Comparison of ENCODE assay signal across 8 cellular contexts in the genomic region with DNA sequence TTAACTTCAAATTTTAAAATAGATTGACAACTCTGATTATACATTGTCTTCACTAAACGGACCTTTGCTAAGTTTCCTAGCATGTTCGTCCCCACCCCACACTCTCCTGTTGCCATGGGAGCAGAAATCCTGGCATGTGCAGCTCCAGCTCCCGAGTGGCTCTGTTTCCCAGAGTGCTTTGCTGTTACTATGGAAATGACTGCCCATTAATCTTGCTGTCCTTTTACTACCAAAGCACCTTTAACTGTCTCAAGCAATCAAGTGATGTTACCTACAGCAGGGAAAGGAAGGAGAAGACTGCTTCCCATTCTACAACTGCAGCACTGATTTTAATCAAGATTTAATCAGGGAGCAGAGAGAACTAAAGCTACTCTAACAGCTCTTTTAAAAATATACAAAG.
A peak's percentile ranks its signal among the peaks of the same experiment; 100 is the strongest.
DNase-seq lines count a peak whose midpoint lies in the region; ATAC-seq, FAIRE-seq and TF ChIP-seq lines count a peak whose summit lies in the region.

No MANE protein-coding gene starts in this region.

- no peaks in the 10 kb centered on the region for H4K20me1 ChIP-seq in PC-9 (ENCODE audit: insufficient read depth)

- no peaks in the 10 kb centered on the region for H3K79me2 ChIP-seq in PC-9 (ENCODE audit: low read depth)

- FAIRE-seq in A549 (lab: Jason Lieb, UNC) (no peak), H54 (lab: Jason Lieb, UNC) (no peak), small intestine (lab: Jason Lieb, UNC) (no peak)

- ATAC-seq in A549 (peak; percentile 77 to 78; a peak in 5 of 6 replicates), foreskin keratinocyte (peak; percentile 11), GM21576 (IDR thresholded peaks at IDR 0.05; ENCODE audit: unreplicated experiment) (no peak)

- no peak overlapping the region for H3K27ac ChIP-seq in A549
- no peak overlapping the region for H3K27ac ChIP-seq in PC-9
- no peak overlapping the region for H3K27ac ChIP-seq in foreskin keratinocyte
- H3K27ac ChIP-seq in small intestine (ENCODE audit: low read depth in 1 of 2, low read length in 1 of 2), result no peak overlapping the region

- WGBS in A549 (ENCODE audit: missing lambda C conversion rate), result under 1% methylated on average over 3 of the region's 3 CpGs
- WGBS in small intestine, 3 donors, result 0 to 2% (median 1%) methylated on average over 3 of the region's 3 CpGs

- no TSS peak for BruUV-seq in PC-9 (replicated peaks; lab: Mats Ljungman, UMichigan)

- H3K36me3 ChIP-seq in PC-9 (ENCODE audit: low read depth), result no peaks in the 10 kb centered on the region
- H3K36me3 ChIP-seq in small intestine (ENCODE audit: control insufficient read depth in 2 of 2, insufficient read depth in 2 of 2, low read length in 2 of 2), result no peaks in the 10 kb centered on the region

- H3K4me2 ChIP-seq in A549 (peak overlapping the region; percentile 74), PC-9 (peak overlapping the region; percentile 39)

- POLR2A ChIA-PET in A549 (lab: Yijun Ruan, JAX) (no interaction called here), PC-9 (lab: Charles Lee; ENCODE audit: unreplicated experiment) (no interaction called here)

- intact Hi-C loops in PC-9 (cut with micrococcal nuclease; ENCODE audit: unreplicated experiment), result no loop called here

- DNase-seq in A549 (ENCODE audit: low read depth in 1 of 2, low spot score in 1 of 2), result peak; percentile 31 to 55
- peak; percentile 11 for DNase-seq in H54 (ENCODE audit: insufficient read length, low spot score)
- no peak for DNase-seq in PC-9
- no peak for DNase-seq in foreskin keratinocyte
- peak; percentile 9 for DNase-seq in small intestine
- no peak for DNase-seq in stimulated activated CD8-positive, alpha-beta memory T cell treated with anti-CD3 and anti-CD28 coated beads, Interleukin-4, amount 100 ng/mL, for 48 hours
- no peak for DNase-seq in GM13977 (ENCODE audit: low spot score)

- no peak overlapping the region for H2AFZ ChIP-seq in PC-9

- in situ Hi-C loops in GM13977 (cut with MboI; ENCODE audit: low pct_unique_long_range_greater_than_20kb, low sequenced_read_pairs, unreplicated experiment), result no loop called here

- CTCF ChIA-PET in A549 (lab: Yijun Ruan, JAX) (no interaction called here), PC-9 (lab: Charles Lee) (no interaction called here)

- H3K4me3 ChIP-seq in A549 (peak overlapping the region; percentile 27; the same call in 1 of the 3 replicates), PC-9 (0 out of 2 replicates have a peak overlapping the region, but pooled peaks have one; percentile 4), small intestine (ENCODE audit: low read depth in 1 of 2, low read length in 2 of 2) (no peak overlapping the region)

- peaks cover 3% of the 10 kb centered on the region; the same call in 1 of the 2 replicates for H3K27me3 ChIP-seq in PC-9 (ENCODE audit: insufficient read depth, low read depth)
- no peaks in the 10 kb centered on the region for H3K27me3 ChIP-seq in foreskin keratinocyte
- H3K27me3 ChIP-seq in small intestine (ENCODE audit: control insufficient read depth in 2 of 2, insufficient read depth in 2 of 2, low read length in 2 of 2), result no peaks in the 10 kb centered on the region

- TF ChIP-seq POLR2A in A549 (IDR thresholded peaks at IDR 0.05; ENCODE audit: low read length) (no peak), H54 (IDR thresholded peaks at IDR 0.05; ENCODE audit: low read depth, low read length) (no peak)

- H3K9me2 ChIP-seq in PC-9 (ENCODE audit: insufficient read depth), result no peaks in the 10 kb centered on the region

- no peak for TF ChIP-seq CTCF in A549 (IDR thresholded peaks at IDR 0.05)
- no peak for TF ChIP-seq CTCF in PC-9 (conservative IDR thresholded peaks at IDR 0.05)
- no peak for TF ChIP-seq CTCF in foreskin keratinocyte (conservative IDR thresholded peaks at IDR 0.05)
- no peak for TF ChIP-seq CTCF in GM13977 (IDR thresholded peaks at IDR 0.05; ENCODE audit: extremely low read depth, insufficient read depth, missing control alignments)

- H3K4me1 ChIP-seq in A549 (no peaks in the 10 kb centered on the region), PC-9 (replicated peaks; ENCODE audit: insufficient read depth) (no peaks in the 10 kb centered on the region), foreskin keratinocyte (no peaks in the 10 kb centered on the region), small intestine (ENCODE audit: control insufficient read depth in 2 of 2, insufficient read depth in 1 of 2, low read depth in 1 of 2, low read length in 1 of 2) (no peaks in the 10 kb centered on the region)

- TF ChIP-seq EP300 in A549 (IDR thresholded peaks at IDR 0.05), result no peak

- TF ChIP-seq RAD21 in A549 (conservative IDR thresholded peaks at IDR 0.05 in 1 of 2, IDR thresholded peaks at IDR 0.05 in 1 of 2), result no peak

- H3K9me3 ChIP-seq in A549 (0 out of 3 replicates have a peak, but pooled peaks cover 4% of the 10 kb centered on the region), PC-9 (ENCODE audit: insufficient read depth, low read depth) (no peaks in the 10 kb centered on the region), small intestine (ENCODE audit: control insufficient read depth, low read depth) (no peaks in the 10 kb centered on the region)

- no peaks in the 10 kb centered on the region for H3F3A ChIP-seq in PC-9 (ENCODE audit: insufficient read depth, low read depth)

TF ChIP-seq in A549, 52 proteins besides CTCF, POLR2A, EP300 and RAD21:
- peak; percentile 73; the same call in 1 of the 2 replicates for TF ChIP-seq HOXB5 (CRISPR knock-in tag; IDR thresholded peaks at IDR 0.05)
- TF ChIP-seq MAZ (IDR thresholded peaks at IDR 0.05; ENCODE audit: borderline replicate concordance, low read depth, low read length), result no peak
TF ChIP-seq in A549: peak in this region for 1.

Comparison
In these comparisons a context has a peak if more than half of its experiments do, and no peak if none do; other contexts are left out.
1. DNase-seq: peak in A549 (2 of 2), H54 (single experiment) and small intestine (single experiment); none in PC-9 (0 of 2), foreskin keratinocyte (0 of 2), stimulated activated CD8-positive, alpha-beta memory T cell treated with anti-CD3 and anti-CD28 coated beads, Interleukin-4, amount 100 ng/mL, for 48 hours (single experiment) and GM13977 (single experiment).
2. H3K4me3 ChIP-seq: peak in A549 (single experiment) and PC-9 (single experiment); none in small intestine (0 of 2).